ENCODE assay signal across 17 cellular contexts in the genomic region with DNA sequence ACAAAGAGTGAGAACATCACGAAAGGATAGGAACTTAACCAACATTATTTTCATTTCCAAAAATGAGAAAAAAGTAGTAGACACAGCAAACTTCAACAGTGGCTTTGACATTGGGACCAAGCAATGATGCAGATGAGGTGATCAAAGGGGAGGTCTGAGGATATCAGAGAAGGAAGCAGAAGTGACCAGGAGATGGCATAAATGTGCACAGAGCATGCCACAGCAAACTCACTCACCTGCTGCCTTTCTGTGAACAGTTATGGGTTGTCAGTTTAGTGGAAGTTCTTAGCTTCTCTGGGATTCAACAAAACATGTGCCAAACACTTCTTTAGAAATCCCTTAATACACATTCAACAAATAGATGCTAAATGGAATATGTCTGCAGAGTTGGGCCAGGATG.
"Had no signal": no experiment of that assay in that cellular context is flagged by ENCODE, and none has a peak within 500 bp of the region (broad histone marks: within the 10 kb centered on the region; RNA-seq: fewer than 3 reads in every experiment).

No MANE protein-coding gene starts in this region.

- ATAC-seq: activated CD8-positive, alpha-beta memory T cell treated with anti-CD3 and anti-CD28 coated beads, Interleukin-2, amount 10 ng/mL, durations not matched to agents 7 days and 5 days; T-helper 17 cell had no signal

- DNase-seq: activated B cell treated with CpG ODN at 0.5 μM for 24 hours; activated CD4-positive, alpha-beta T cell treated with anti-CD3 and anti-CD28 coated beads for 1 hour; activated CD4-positive, alpha-beta T cell treated with anti-CD3 and anti-CD28 coated beads, Interleukin-2, amount 10 ng/mL, durations not matched to agents 24 days and 14 days; activated CD4-positive, alpha-beta T cell treated with anti-CD3 and anti-CD28 coated beads, Interleukin-2, amount 50 U/mL, for 48 hours; activated CD8-positive, alpha-beta memory T cell treated with anti-CD3 and anti-CD28 coated beads, Interleukin-2, amount 10 ng/mL, durations not matched to agents 7 days and 5 days; activated effector memory CD4-positive, alpha-beta T cell treated with anti-CD3 and anti-CD28 coated beads, Interleukin-2, amount 50 U/mL, for 16 hours; activated naive CD4-positive, alpha-beta T cell treated with Interleukin-2 at 50 U/mL for 16 hours; activated T-cell treated with anti-CD3 and anti-CD28 coated beads, Interleukin-2, amount 50 U/mL, for 24 hours; amygdala; MM.1S; NCI-H1105; NCI-H1436; NCI-H187; NCI-H446; SIG-M5; T-helper 17 cell; T-helper 9 cell had no signal
